ENCODE assay signal across 24 cellular contexts in the genomic region with DNA sequence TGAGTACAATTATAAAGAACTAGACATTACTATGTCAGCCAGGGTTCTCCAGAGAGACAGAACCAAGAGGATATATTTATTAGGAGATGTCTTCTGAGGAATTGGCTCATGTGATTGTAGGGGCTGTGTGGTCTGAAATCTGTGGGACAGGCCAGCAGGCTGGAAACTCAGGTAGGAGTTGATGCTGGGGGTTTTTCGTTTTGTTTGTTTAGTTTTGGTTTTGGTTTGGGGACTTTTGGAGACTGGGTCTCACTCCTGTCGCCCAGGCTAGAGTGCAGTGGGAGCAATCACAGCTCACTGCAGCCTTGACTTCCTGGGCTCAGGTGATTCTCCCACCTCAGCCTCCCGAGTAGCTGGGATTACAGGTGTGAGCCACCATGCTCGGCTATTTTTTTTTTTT.
DNase-seq lines count a peak whose midpoint lies in the region; ATAC-seq, FAIRE-seq and TF ChIP-seq lines count a peak whose summit lies in the region.
"Had no signal": no experiment of that assay in that cellular context is flagged by ENCODE, and none has a peak within 500 bp of the region (broad histone marks: within the 10 kb centered on the region; RNA-seq: fewer than 3 reads in every experiment).

No MANE protein-coding gene starts in this region.

- TF ChIP-seq RAD21 in A549 (conservative IDR thresholded peaks at IDR 0.05 in 1 of 2, IDR thresholded peaks at IDR 0.05 in 1 of 2) (no peak), GM12878 (IDR thresholded peaks at IDR 0.05; ENCODE audit: insufficient read depth, low read depth, low read length) (no peak)

- RAD21 ChIA-PET in GM12878 (lab: Charles Lee; ENCODE audit: unreplicated experiment): interaction anchor here (0.9 kb wide), 1 partner anchor 9 kb away, joined by 4 read pairs; no protein-coding TSS in a partner anchor

- ATAC-seq in A549 (no peak), GM12878 (peak; percentile 93)
- ATAC-seq: SK-N-SH treated with all-trans-retinoic acid at 6 μM for 48 hours had no signal

- in situ Hi-C loops in GM12878 (cut with MboI): no loop called here

- peaks cover 28% of the 10 kb centered on the region for H3K4me1 ChIP-seq in A549
- no peaks in the 10 kb centered on the region for H3K4me1 ChIP-seq in MM.1S (ENCODE audit: low read length)
- peaks cover 7% of the 10 kb centered on the region for H3K4me1 ChIP-seq in GM12878 (ENCODE audit: control insufficient read depth, insufficient read depth, low read length)
- peaks cover 0 to 25% (median 14%) of the 10 kb centered on the region in 4 donors for H3K4me1 ChIP-seq in stomach

- FAIRE-seq in A549 (lab: Jason Lieb, UNC) (no peak), GM12892 (lab: Jason Lieb, UNC) (peak; percentile 62), GM12878 (lab: Jason Lieb, UNC) (no peak), GM12891 (lab: Jason Lieb, UNC) (no peak)
- FAIRE-seq: G401.6, H1 had no signal

- 90% methylated on average over 4 of the region's 4 CpGs for WGBS in A549 (ENCODE audit: missing lambda C conversion rate)
- WGBS in GM12878 (ENCODE audit: insufficient coverage, insufficient replicate concordance, low lambda C conversion rate, missing lambda C conversion rate): 5% methylated on average over 3 of the region's 4 CpGs
- WGBS in stomach, 5 donors: 84 to 96% (median 87%) methylated on average over 4 of the region's 4 CpGs

- H3K27ac ChIP-seq in A549 (peak overlapping the region; percentile 27 to 46; a peak in 3 of 6 replicates), MM.1S (ENCODE audit: low read length) (no peak overlapping the region), GM12878 (ENCODE audit: control insufficient read depth, insufficient read depth) (peak overlapping the region; percentile 31; the same call in 1 of the 2 replicates), stomach (peak overlapping the region in 1 of 5 donors; percentile 7)
- H3K27ac ChIP-seq: SJCRH30 had no signal

- no peaks in the 10 kb centered on the region for H3K36me3 ChIP-seq in MM.1S (replicated peaks; ENCODE audit: insufficient read depth, low read length)
- no peaks in the 10 kb centered on the region for H3K36me3 ChIP-seq in GM12878 (ENCODE audit: control insufficient read depth in 2 of 2, insufficient read depth in 2 of 2, low read length in 1 of 2)
- H3K36me3 ChIP-seq in stomach: no peaks in the 10 kb centered on the region
- H3K36me3 ChIP-seq: SJCRH30 had no signal

- TF ChIP-seq EP300 in A549 (IDR thresholded peaks at IDR 0.05): no peak
- no peak for TF ChIP-seq EP300 in GM12878 (IDR thresholded peaks at IDR 0.05; ENCODE audit: borderline replicate concordance in 1 of 2, control insufficient read depth in 1 of 2, low read depth in 2 of 2, low read length in 2 of 2)
- TF ChIP-seq EP300 in stomach (IDR thresholded peaks at IDR 0.05): no peak

- DNase-seq in A549 (ENCODE audit: low read depth in 1 of 2, low spot score in 1 of 2): no peak
- no peak for DNase-seq in GM12892 (ENCODE audit: insufficient read length)
- DNase-seq in MM.1S: peak; percentile 21
- no peak for DNase-seq in GM12878 (ENCODE audit: low read depth, low spot score)
- no peak for DNase-seq in ecto neural progenitor cell (ENCODE audit: low spot score)
- no peak for DNase-seq in GM12891 (ENCODE audit: insufficient read length, low spot score)
- DNase-seq in NAMALWA (ENCODE audit: low spot score): no peak
- no peak for DNase-seq in stomach
- DNase-seq: C1 segment of cervical spinal cord; CD4-positive, alpha-beta memory T cell; COR-L47; HCEC 1CT; IMR-90; KG1; NCI-H1092; NCI-H1417 treated with DMSO at 0.1 percent for 48 hours; NCI-H1694 treated with DMSO at 0.1 percent for 48 hours; NCI-H2081; NCI-H2227 treated with DMSO at 0.1 percent for 48 hours; NCI-H69; SJCRH30 had no signal

- peaks cover 4% of the 10 kb centered on the region; the same call in 1 of the 3 replicates for H3K9me3 ChIP-seq in A549
- no peaks in the 10 kb centered on the region for H3K9me3 ChIP-seq in MM.1S (replicated peaks; ENCODE audit: insufficient read depth, low read length)
- no peaks in the 10 kb centered on the region; the same call in 2 of the 3 replicates for H3K9me3 ChIP-seq in GM12878 (replicated peaks; ENCODE audit: control insufficient read depth, insufficient read depth, low read length)
- H3K9me3 ChIP-seq in stomach: no peaks in the 10 kb centered on the region
- H3K9me3 ChIP-seq: SJCRH30 had no signal

- 0 out of 2 replicates have a peak overlapping the region, but pooled peaks have one; percentile 50 for H2AFZ ChIP-seq in MM.1S (ENCODE audit: low read length)
- H2AFZ ChIP-seq in GM12878 (ENCODE audit: control insufficient read depth, low read depth, low read length): peak overlapping the region; percentile 67

- no peaks in the 10 kb centered on the region for H3K79me2 ChIP-seq in MM.1S (ENCODE audit: low read length)
- H3K79me2 ChIP-seq in GM12878 (ENCODE audit: control insufficient read depth, insufficient read depth, low read length): no peaks in the 10 kb centered on the region

- peaks cover 51% of the 10 kb centered on the region for H3K27me3 ChIP-seq in MM.1S (replicated peaks; ENCODE audit: insufficient read depth, low read length)
- H3K27me3 ChIP-seq in GM12878 (replicated peaks in 1 of 2; ENCODE audit: control insufficient read depth in 2 of 2, insufficient read depth in 2 of 2, low read length in 1 of 2): no peaks in the 10 kb centered on the region
- no peaks in the 10 kb centered on the region for H3K27me3 ChIP-seq in stomach
- H3K27me3 ChIP-seq: SJCRH30 had no signal

- CTCF ChIA-PET in A549 (lab: Yijun Ruan, JAX) (no interaction called here), GM12878 (lab: Yijun Ruan, JAX) (interaction anchor here (0.9 kb wide), 1 partner anchor 10 kb away, joined by 3 read pairs; no protein-coding TSS in a partner anchor)

- H3K9ac ChIP-seq in MM.1S (ENCODE audit: low read length): no peak overlapping the region
- H3K9ac ChIP-seq in GM12878 (ENCODE audit: control insufficient read depth, insufficient read depth, low read length): no peak overlapping the region

- POLR2A ChIA-PET in A549 (lab: Yijun Ruan, JAX) (no interaction called here), GM12878 (lab: Charles Lee) (interaction anchor here (0.6 kb wide), 1 partner anchor 14 kb away, joined by 8 read pairs; no protein-coding TSS in a partner anchor)

- H3K9me2 ChIP-seq in MM.1S (replicated peaks; ENCODE audit: insufficient read depth, low read length): no peaks in the 10 kb centered on the region

- H4K20me1 ChIP-seq in MM.1S (ENCODE audit: insufficient read depth, low read length) (no peaks in the 10 kb centered on the region), GM12878 (ENCODE audit: control insufficient read depth, insufficient read depth) (no peaks in the 10 kb centered on the region)

- no peak overlapping the region for H3K4me3 ChIP-seq in A549
- no peak overlapping the region for H3K4me3 ChIP-seq in MM.1S (ENCODE audit: low read length)
- no peak overlapping the region for H3K4me3 ChIP-seq in GM12878
- no peak overlapping the region for H3K4me3 ChIP-seq in stomach
- H3K4me3 ChIP-seq: SJCRH30 had no signal

- no TSS peak for BruUV-seq in GM12878 (replicated peaks; lab: Mats Ljungman, UMichigan)

- no peak for TF ChIP-seq POLR2A in A549 (IDR thresholded peaks at IDR 0.05; ENCODE audit: low read length)
- TF ChIP-seq POLR2A in GM12892 (IDR thresholded peaks at IDR 0.05; ENCODE audit: low read depth, low read length): no peak
- no peak for TF ChIP-seq POLR2A in GM12878 (IDR thresholded peaks at IDR 0.05; ENCODE audit: low read depth, low read length)
- no peak for TF ChIP-seq POLR2A in GM12891 (IDR thresholded peaks at IDR 0.05; ENCODE audit: low read depth, low read length)
- TF ChIP-seq POLR2A in stomach (IDR thresholded peaks at IDR 0.05): no peak

- H3K4me2 ChIP-seq in A549: no peak overlapping the region
- H3K4me2 ChIP-seq in MM.1S (ENCODE audit: low read depth, low read length): peak overlapping the region; percentile 25; the same call in 1 of the 2 replicates
- H3K4me2 ChIP-seq in GM12878 (ENCODE audit: control insufficient read depth, insufficient read depth): peak overlapping the region; percentile 26; the same call in 1 of the 2 replicates

- TF ChIP-seq CTCF in A549 (IDR thresholded peaks at IDR 0.05) (no peak), MM.1S (IDR thresholded peaks at IDR 0.05; ENCODE audit: low read length) (no peak), GM12878 (IDR thresholded peaks at IDR 0.05 in 2 of 3, conservative IDR thresholded peaks at IDR 0.05 in 1 of 3; ENCODE audit: control insufficient read depth in 2 of 3, extremely low read depth in 1 of 3, insufficient read depth in 1 of 3, low read depth in 3 of 3, low read length in 3 of 3) (no peak), stomach (IDR thresholded peaks at IDR 0.05) (no peak)

- intact Hi-C loops in GM12878 (cut with micrococcal nuclease; ENCODE audit: unreplicated experiment) (no loop called here), stomach (cut with DNase I; ENCODE audit: low total_unique reads) (no loop called here)

- SMC1A ChIA-PET in GM12878 (lab: Charles Lee; ENCODE audit: uncharacterized antibody, unreplicated experiment): no interaction called here

- H3F3A ChIP-seq in MM.1S (ENCODE audit: insufficient read depth, low read length): no peaks in the 10 kb centered on the region

TF ChIP-seq in A549, 52 proteins besides CTCF, POLR2A, EP300 and RAD21 (continues in another document):
- TF ChIP-seq CHD4 (IDR thresholded peaks at IDR 0.05; ENCODE audit: borderline replicate concordance): no peak
- TF ChIP-seq BHLHE40 (IDR thresholded peaks at IDR 0.05; ENCODE audit: low read depth, low read length): no peak
- TF ChIP-seq RARB (CRISPR knock-in tag; IDR thresholded peaks at IDR 0.05): no peak
- TF ChIP-seq HOXA7 (CRISPR knock-in tag; IDR thresholded peaks at IDR 0.05): no peak
- no peak for TF ChIP-seq CBX2 (IDR thresholded peaks at IDR 0.05; ENCODE audit: borderline replicate concordance, low read depth)
- no peak for TF ChIP-seq CBX8 (IDR thresholded peaks at IDR 0.05)
- no peak for TF ChIP-seq FOSB (CRISPR knock-in tag; IDR thresholded peaks at IDR 0.05)

TF ChIP-seq in GM12878, 131 proteins besides CTCF, POLR2A, EP300 and RAD21 (continues in another document):
- TF ChIP-seq ZNF207 (IDR thresholded peaks at IDR 0.05; ENCODE audit: borderline replicate concordance) (no peak), RUNX3 (IDR thresholded peaks at IDR 0.05; ENCODE audit: low read length) (peak; percentile 40), NBN (IDR thresholded peaks at IDR 0.05) (0 out of 2 replicates have a peak, but pooled peaks have one; percentile 41), IKZF1 (conservative IDR thresholded peaks at IDR 0.05) (0 out of 2 replicates have a peak, but pooled peaks have one; percentile 25)

TF ChIP-seq in GM12891, 5 proteins besides CTCF, POLR2A, EP300 and RAD21:
- TF ChIP-seq TAF1 (IDR thresholded peaks at IDR 0.05; ENCODE audit: low read depth, low read length) (no peak), PAX5 (IDR thresholded peaks at IDR 0.05; ENCODE audit: insufficient read depth, low read length, severe bottlenecking) (no peak), POU2F2 (IDR thresholded peaks at IDR 0.05; ENCODE audit: low read depth, low read length) (no peak), POLR2AphosphoS5 (IDR thresholded peaks at IDR 0.05; ENCODE audit: low read depth, low read length) (no peak)
